ENCODE assay signal across 20 cellular contexts in genomic region chr20:64073476-64074183, GRCh38. TPM values are rescaled to one million over a fixed set of nuclear protein-coding genes. Genes with fewer than 3 reads are reported as not detected.
DNase-seq lines count a peak whose midpoint lies in the region; ATAC-seq, FAIRE-seq and TF ChIP-seq lines count a peak whose summit lies in the region.
"Had no signal": no experiment of that assay in that cellular context is flagged by ENCODE, and none has a peak within 500 bp of the region (broad histone marks: within the 10 kb centered on the region; RNA-seq: fewer than 3 reads in every experiment).

No MANE protein-coding gene starts in this region.

- H3K27ac ChIP-seq in kidney (ENCODE audit: low read depth in 2 of 2, low read length in 2 of 2) (no peak overlapping the region), GM23338 (ENCODE audit: low read depth) (no peak overlapping the region)

- POLR2A ChIA-PET in activated CD8-positive, alpha-beta T cell treated with anti-CD3 and anti-CD28 coated beads for 36 hours (lab: Charles Lee) = no interaction called here
- POLR2A ChIA-PET in activated CD8-positive, alpha-beta T cell treated with anti-CD3 and anti-CD28 coated beads, Interleukin-2, amount 10 ng/mL, durations not matched to agents 7 days and 5 days (lab: Charles Lee) = no interaction called here

- H3K9me2 ChIP-seq in GM23338 (ENCODE audit: insufficient read depth) = no peaks in the 10 kb centered on the region
- H3K9me2 ChIP-seq: SK-N-SH had no signal

- peaks cover 3 to 8% of the 10 kb centered on the region in 2 donors for H3K4me1 ChIP-seq in kidney (ENCODE audit: control insufficient read depth in 1 of 2, insufficient read depth in 1 of 2, low read depth in 1 of 2, low read length in 2 of 2)
- H3K4me1 ChIP-seq in GM23338 (ENCODE audit: insufficient read depth) = peaks cover 6% of the 10 kb centered on the region; the same call in 1 of the 2 replicates

- peak overlapping the region; percentile 25 for H3K27ac Mint-ChIP-seq in activated CD8-positive, alpha-beta T cell treated with anti-CD3 and anti-CD28 coated beads for 36 hours
- no peak overlapping the region for H3K27ac Mint-ChIP-seq in activated CD8-positive, alpha-beta T cell treated with anti-CD3 and anti-CD28 coated beads, Interleukin-2, amount 10 ng/mL, durations not matched to agents 7 days and 5 days
- no peak overlapping the region for H3K27ac Mint-ChIP-seq in GM23338

- H3K9me3 ChIP-seq in kidney (ENCODE audit: control insufficient read depth in 1 of 2, low read length in 2 of 2) = no peaks in the 10 kb centered on the region
- H3K9me3 ChIP-seq: MG63, SK-N-SH had no signal

- CTCF ChIA-PET in activated CD8-positive, alpha-beta T cell treated with anti-CD3 and anti-CD28 coated beads for 36 hours (lab: Charles Lee) = interaction anchor here (0.8 to 1.3 kb wide), 2 partner anchors 9 to 35 kb away, joined by 3 read pairs; no protein-coding TSS in a partner anchor
- CTCF ChIA-PET in activated CD8-positive, alpha-beta T cell treated with anti-CD3 and anti-CD28 coated beads, Interleukin-2, amount 10 ng/mL, durations not matched to agents 7 days and 5 days (lab: Charles Lee) = no interaction called here

- H3K36me3 Mint-ChIP-seq in activated CD8-positive, alpha-beta T cell treated with anti-CD3 and anti-CD28 coated beads for 36 hours (ENCODE audit: low read depth) = peaks cover 2% of the 10 kb centered on the region
- peaks cover 49% of the 10 kb centered on the region for H3K36me3 Mint-ChIP-seq in activated CD8-positive, alpha-beta T cell treated with anti-CD3 and anti-CD28 coated beads, Interleukin-2, amount 10 ng/mL, durations not matched to agents 7 days and 5 days (ENCODE audit: low read depth)
- peaks cover 2% of the 10 kb centered on the region; the same call in 1 of the 3 replicates for H3K36me3 Mint-ChIP-seq in GM23338 (ENCODE audit: low read depth)

- H3K4me3 ChIP-seq in kidney (ENCODE audit: low read length in 2 of 2) (no peak overlapping the region), GM23338 (no peak overlapping the region)
- H3K4me3 ChIP-seq: MG63 had no signal

- FAIRE-seq in HTR-8/SVneo (lab: Jason Lieb, UNC) = peak; percentile 75
- FAIRE-seq in kidney (lab: Jason Lieb, UNC) = no peak
- FAIRE-seq: D721Med had no signal

- no peak overlapping the region for H3K9ac ChIP-seq in kidney (ENCODE audit: low read length in 2 of 2)
- H3K9ac ChIP-seq: SK-N-SH had no signal

- H3K4me2 ChIP-seq in GM23338 = no peak overlapping the region
- H3K4me2 ChIP-seq: SK-N-SH had no signal

- H3K27me3 Mint-ChIP-seq in activated CD8-positive, alpha-beta T cell treated with anti-CD3 and anti-CD28 coated beads for 36 hours = no peaks in the 10 kb centered on the region
- H3K27me3 Mint-ChIP-seq in activated CD8-positive, alpha-beta T cell treated with anti-CD3 and anti-CD28 coated beads, Interleukin-2, amount 10 ng/mL, durations not matched to agents 7 days and 5 days (ENCODE audit: low read depth) = no peaks in the 10 kb centered on the region
- peaks cover 2% of the 10 kb centered on the region for H3K27me3 Mint-ChIP-seq in GM23338 (ENCODE audit: insufficient read depth, low read depth, poor library complexity)
- H3K27me3 Mint-ChIP-seq: CD8-positive, alpha-beta memory T cell had no signal

- H3K27me3 ChIP-seq in GM23338 (ENCODE audit: insufficient read depth) = no peaks in the 10 kb centered on the region
- H3K27me3 ChIP-seq: MG63 had no signal

- H3F3A ChIP-seq in GM23338 (replicated peaks; ENCODE audit: low read depth) = no peaks in the 10 kb centered on the region

- no peak overlapping the region for H3K4me3 Mint-ChIP-seq in activated CD8-positive, alpha-beta T cell treated with anti-CD3 and anti-CD28 coated beads for 36 hours
- no peak overlapping the region for H3K4me3 Mint-ChIP-seq in activated CD8-positive, alpha-beta T cell treated with anti-CD3 and anti-CD28 coated beads, Interleukin-2, amount 10 ng/mL, durations not matched to agents 7 days and 5 days
- H3K4me3 Mint-ChIP-seq in GM23338 = no peak overlapping the region

- H3K36me3 ChIP-seq in kidney (ENCODE audit: control insufficient read depth in 1 of 2, insufficient read depth in 2 of 2, low read length in 2 of 2) (no peaks in the 10 kb centered on the region), GM23338 (ENCODE audit: insufficient read depth) (no peaks in the 10 kb centered on the region)

- no peaks in the 10 kb centered on the region for H3K4me1 Mint-ChIP-seq in activated CD8-positive, alpha-beta T cell treated with anti-CD3 and anti-CD28 coated beads for 36 hours (ENCODE audit: low read depth)
- H3K4me1 Mint-ChIP-seq in activated CD8-positive, alpha-beta T cell treated with anti-CD3 and anti-CD28 coated beads, Interleukin-2, amount 10 ng/mL, durations not matched to agents 7 days and 5 days (ENCODE audit: low read depth) = peaks cover 51% of the 10 kb centered on the region
- peaks cover 4% of the 10 kb centered on the region; the same call in 1 of the 3 replicates for H3K4me1 Mint-ChIP-seq in GM23338

- TF ChIP-seq CTCF in activated CD8-positive, alpha-beta T cell treated with anti-CD3 and anti-CD28 coated beads for 36 hours (IDR thresholded peaks at IDR 0.05) = no peak
- no peak for TF ChIP-seq CTCF in kidney (IDR thresholded peaks at IDR 0.05; ENCODE audit: borderline replicate concordance, extremely low read depth, insufficient read depth)
- TF ChIP-seq CTCF in GM23338 (conservative IDR thresholded peaks at IDR 0.05; ENCODE audit: low read depth in 2 of 2) = no peak

- no peak for ATAC-seq in activated CD8-positive, alpha-beta T cell treated with anti-CD3 and anti-CD28 coated beads for 36 hours
- no peak for ATAC-seq in activated CD8-positive, alpha-beta T cell treated with anti-CD3 and anti-CD28 coated beads, Interleukin-2, amount 10 ng/mL, durations not matched to agents 7 days and 5 days
- ATAC-seq in HG02610 (IDR thresholded peaks at IDR 0.05; ENCODE audit: unreplicated experiment) = no peak
- no peak for ATAC-seq in GM23338
- ATAC-seq: HCT116 had no signal

- H2AFZ ChIP-seq in GM23338 = no peak overlapping the region

- H4K20me1 ChIP-seq in GM23338 (replicated peaks; ENCODE audit: insufficient read depth) = no peaks in the 10 kb centered on the region

- H3K9me3 Mint-ChIP-seq in activated CD8-positive, alpha-beta T cell treated with anti-CD3 and anti-CD28 coated beads for 36 hours = no peaks in the 10 kb centered on the region
- H3K9me3 Mint-ChIP-seq in activated CD8-positive, alpha-beta T cell treated with anti-CD3 and anti-CD28 coated beads, Interleukin-2, amount 10 ng/mL, durations not matched to agents 7 days and 5 days (ENCODE audit: insufficient read depth) = no peaks in the 10 kb centered on the region
- H3K9me3 Mint-ChIP-seq in GM23338 = no peaks in the 10 kb centered on the region
- H3K9me3 Mint-ChIP-seq: CD8-positive, alpha-beta memory T cell had no signal

- intact Hi-C loops in activated CD8-positive, alpha-beta T cell treated with anti-CD3 and anti-CD28 coated beads for 36 hours (cut with micrococcal nuclease) = no loop called here
- intact Hi-C loops in kidney (cut with DNase I) = no loop called here

- H3K79me2 ChIP-seq in GM23338 (replicated peaks; ENCODE audit: insufficient read depth) = no peaks in the 10 kb centered on the region

- no peak for DNase-seq in activated CD8-positive, alpha-beta T cell treated with anti-CD3 and anti-CD28 coated beads for 36 hours
- DNase-seq in activated CD8-positive, alpha-beta T cell treated with anti-CD3 and anti-CD28 coated beads, Interleukin-2, amount 10 ng/mL, durations not matched to agents 7 days and 5 days = no peak
- no peak for DNase-seq in HTR-8/SVneo (ENCODE audit: insufficient read length, low spot score)
- peak; percentile 70 for DNase-seq in kidney
- DNase-seq in GM23338 (ENCODE audit: low spot score) = no peak
- DNase-seq: 8988T; CD8-positive, alpha-beta memory T cell; DMS79; MG63; NCI-H1092; NCI-H146; NCI-H2081; NCI-H510A; NCI-H82; SK-N-SH had no signal

RNA-seq across cellular contexts. Expression of gene RGS19, which starts 5.7 kb away (rescaled TPM):
- 10 to 100 TPM; 42.5 to 44.1 TPM for total RNA-seq in activated CD8-positive, alpha-beta T cell treated with anti-CD3 and anti-CD28 coated beads for 36 hours
- total RNA-seq in activated CD8-positive, alpha-beta T cell treated with anti-CD3 and anti-CD28 coated beads, Interleukin-2, amount 10 ng/mL, durations not matched to agents 7 days and 5 days = 100 to 1,000 TPM; 130 to 135 TPM
- total RNA-seq in kidney = 20.2 TPM
- polyA plus RNA-seq in kidney (ENCODE audit: insufficient read depth, low read depth, low replicate concordance) = 6.8 TPM
- 15.0 and 19.7 TPM in 2 replicates for total RNA-seq in GM23338 (2014; rRNA removed; shearing (Covaris generic))
- polyA plus RNA-seq in GM23338 (2016; fragmentation: Nextera tagmentation; extraction: Ambion mirVana) = 12.5 and 13.1 TPM in 2 replicates

RNA-seq across cellular contexts. Expression of gene OPRL1, which starts 6.3 kb away (rescaled TPM):
- total RNA-seq in activated CD8-positive, alpha-beta T cell treated with anti-CD3 and anti-CD28 coated beads for 36 hours = under 1 TPM; 0.61 to 0.63 TPM
- 1 to 10 TPM; 1.5 to 2.0 TPM for total RNA-seq in activated CD8-positive, alpha-beta T cell treated with anti-CD3 and anti-CD28 coated beads, Interleukin-2, amount 10 ng/mL, durations not matched to agents 7 days and 5 days
- total RNA-seq in kidney = 1.2 TPM
- polyA plus RNA-seq in kidney (ENCODE audit: insufficient read depth, low read depth, low replicate concordance) = 0.39 TPM
- total RNA-seq in GM23338 (2014; rRNA removed; shearing (Covaris generic)) = 0.74 and 1.1 TPM in 2 replicates
- 0.24 and 0.27 TPM in 2 replicates for polyA plus RNA-seq in GM23338 (2016; fragmentation: Nextera tagmentation; extraction: Ambion mirVana)

RNA-seq across cellular contexts. Expression of gene LKAAEAR1, which starts 10.6 kb away (rescaled TPM):
- total RNA-seq in activated CD8-positive, alpha-beta T cell treated with anti-CD3 and anti-CD28 coated beads for 36 hours = under 1 TPM; 0.43 TPM
- total RNA-seq in activated CD8-positive, alpha-beta T cell treated with anti-CD3 and anti-CD28 coated beads, Interleukin-2, amount 10 ng/mL, durations not matched to agents 7 days and 5 days = under 1 TPM; 0.34 to 0.61 TPM
- 0.31 TPM for total RNA-seq in kidney
- not detected for polyA plus RNA-seq in kidney (ENCODE audit: insufficient read depth, low read depth, low replicate concordance)
- total RNA-seq in GM23338 (2014; rRNA removed; shearing (Covaris generic)) = 1.1 TPM in 1 of 2 replicates, not detected in the other
- polyA plus RNA-seq in GM23338 (2016; fragmentation: Nextera tagmentation; extraction: Ambion mirVana) = 1.8 and 2.4 TPM in 2 replicates
- total RNA-seq: G401 had no signal
- polyA plus RNA-seq: BJ had no signal

RNA-seq across cellular contexts. Expression of gene TCEA2, which starts 10.6 kb away (rescaled TPM):
- 10 to 100 TPM; 30.0 to 33.0 TPM for total RNA-seq in activated CD8-positive, alpha-beta T cell treated with anti-CD3 and anti-CD28 coated beads for 36 hours
- total RNA-seq in activated CD8-positive, alpha-beta T cell treated with anti-CD3 and anti-CD28 coated beads, Interleukin-2, amount 10 ng/mL, durations not matched to agents 7 days and 5 days = 10 to 100 TPM; 49.6 to 55.3 TPM
- total RNA-seq in kidney = 53.8 TPM
- polyA plus RNA-seq in kidney (ENCODE audit: insufficient read depth, low read depth, low replicate concordance) = 90.9 TPM
- 15.0 and 21.0 TPM in 2 replicates for total RNA-seq in GM23338 (2014; rRNA removed; shearing (Covaris generic))
- polyA plus RNA-seq in GM23338 (2016; fragmentation: Nextera tagmentation; extraction: Ambion mirVana) = 54.4 and 58.9 TPM in 2 replicates

RNA-seq across cellular contexts. Expression of gene SOX18, which starts 24.2 kb away (rescaled TPM):
- total RNA-seq in activated CD8-positive, alpha-beta T cell treated with anti-CD3 and anti-CD28 coated beads for 36 hours = not detected
- under 1 TPM; 0.13 to 0.21 TPM for total RNA-seq in activated CD8-positive, alpha-beta T cell treated with anti-CD3 and anti-CD28 coated beads, Interleukin-2, amount 10 ng/mL, durations not matched to agents 7 days and 5 days
- total RNA-seq in kidney = 56.7 TPM
- 36.5 TPM for polyA plus RNA-seq in kidney (ENCODE audit: insufficient read depth, low read depth, low replicate concordance)
- 0.21 TPM in 1 of 2 replicates, not detected in the other for total RNA-seq in GM23338 (2014; rRNA removed; shearing (Covaris generic))
- not detected in 2 replicates for polyA plus RNA-seq in GM23338 (2016; fragmentation: Nextera tagmentation; extraction: Ambion mirVana)
- total RNA-seq: CD8-positive, alpha-beta memory T cell had no signal
- polyA plus RNA-seq: BJ; CD8-positive, alpha-beta memory T cell; SK-N-SH had no signal
